In the genomic region with DNA sequence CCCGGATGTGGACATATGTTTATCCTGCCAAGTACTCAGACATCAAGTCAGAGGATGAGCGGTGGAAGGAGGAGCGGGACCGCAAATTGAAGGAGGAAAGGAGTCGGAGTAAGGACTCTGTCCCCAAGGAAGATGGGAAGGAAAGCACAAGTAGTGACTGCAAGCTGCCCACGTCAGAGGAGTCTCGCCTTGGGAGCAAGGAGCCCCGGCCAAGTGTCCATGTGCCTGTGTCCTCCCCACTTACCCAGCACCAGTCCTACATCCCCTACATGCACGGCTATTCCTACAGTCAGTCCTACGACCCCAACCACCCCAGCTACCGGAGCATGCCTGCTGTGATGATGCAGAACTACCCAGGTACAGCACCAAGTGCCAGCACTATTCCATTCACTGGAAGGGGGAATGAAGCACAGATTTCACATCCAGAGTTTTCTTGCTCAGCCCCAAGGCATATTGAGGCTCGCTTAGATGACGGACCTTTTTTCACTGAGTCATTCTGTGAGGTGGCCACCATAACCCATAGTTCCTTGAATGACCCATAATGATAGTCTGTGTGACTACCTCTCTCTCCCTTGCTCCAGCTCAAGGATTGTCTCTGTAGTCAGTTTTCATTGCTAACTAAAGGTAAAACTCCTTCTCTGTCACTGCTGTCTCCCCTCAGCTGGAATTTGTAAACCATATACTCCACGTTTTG, we compare ENCODE assay signal across 27 cellular contexts.
A peak's percentile ranks its signal among the peaks of the same experiment; 100 is the strongest.
DNase-seq lines count a peak whose midpoint lies in the region; ATAC-seq and TF ChIP-seq lines count a peak whose summit lies in the region.
"Had no signal": no experiment of that assay in that cellular context is flagged by ENCODE, and none has a peak within 500 bp of the region (broad histone marks: within the 10 kb centered on the region; RNA-seq: fewer than 3 reads in every experiment).

No MANE protein-coding gene starts in this region.

- no peak for DNase-seq in activated naive CD4-positive, alpha-beta T cell (lab: John Stamatoyannopoulos, UW)
- DNase-seq in HFFc6 (peak; percentile 68), epithelial cell of prostate (ENCODE audit: low read depth, low spot score) (no peak), NAMALWA (ENCODE audit: low spot score) (no peak)
- no peak for DNase-seq in stimulated activated naive CD8-positive, alpha-beta T cell treated with anti-CD3 and anti-CD28 coated beads, Interleukin-15, amount 100 ng/mL, for 72 hours
- DNase-seq in stimulated activated CD8-positive, alpha-beta memory T cell treated with anti-CD3 and anti-CD28 coated beads, Interleukin-4, amount 100 ng/mL, for 48 hours: no peak
- DNase-seq: activated CD4-positive, alpha-beta T cell treated with anti-CD3 and anti-CD28 coated beads, Interleukin-2, amount 50 U/mL, for 4 hours; activated T-cell treated with anti-CD3 and anti-CD28 coated beads, Interleukin-2, amount 50 U/mL, for 4 hours; DMS 273 treated with DMSO at 0.1 percent for 48 hours; effector CD8-positive, alpha-beta T cell; H9; IMR-90; kidney glomerular epithelial cell; mesenchymal stem cell; NCI-H146; NCI-H524; Peyer's patch; retina; stimulated activated CD4-positive, alpha-beta T cell treated with anti-CD3 and anti-CD28 coated beads, Interleukin-4, amount 100 ng/mL, for 1 hour; WERI-Rb-1 had no signal

- no peaks in the 10 kb centered on the region for H3K27me3 Mint-ChIP-seq in activated naive CD4-positive, alpha-beta T cell treated with anti-CD3 and anti-CD28 coated beads, Interleukin-2, amount 50 U/mL, for 24 hours
- peaks cover 2% of the 10 kb centered on the region; the same call in 1 of the 2 replicates for H3K27me3 Mint-ChIP-seq in HFFc6 (ENCODE audit: insufficient read depth)
- H3K27me3 Mint-ChIP-seq in stimulated activated naive CD8-positive, alpha-beta T cell treated with anti-CD3 and anti-CD28 coated beads, Interleukin-15, amount 100 ng/mL, for 72 hours: no peaks in the 10 kb centered on the region
- H3K27me3 Mint-ChIP-seq: brain, type B pancreatic cell had no signal

- no peak for ATAC-seq in stimulated activated naive CD8-positive, alpha-beta T cell treated with anti-CD3 and anti-CD28 coated beads, Interleukin-15, amount 100 ng/mL, for 72 hours
- ATAC-seq: activated T-cell treated with anti-CD3 and anti-CD28 coated beads, Interleukin-2, amount 50 U/mL, for 4 hours had no signal

- H3K36me3 Mint-ChIP-seq in activated naive CD4-positive, alpha-beta T cell treated with anti-CD3 and anti-CD28 coated beads, Interleukin-2, amount 50 U/mL, for 24 hours: peaks cover 3% of the 10 kb centered on the region
- H3K36me3 Mint-ChIP-seq in HFFc6 (ENCODE audit: low read depth): peaks cover 20% of the 10 kb centered on the region

- TF ChIP-seq CTCF in HFFc6 (IDR thresholded peaks at IDR 0.05): no peak

- H3K9me3 Mint-ChIP-seq in activated naive CD4-positive, alpha-beta T cell treated with anti-CD3 and anti-CD28 coated beads, Interleukin-2, amount 50 U/mL, for 24 hours: no peaks in the 10 kb centered on the region
- no peaks in the 10 kb centered on the region for H3K9me3 Mint-ChIP-seq in HFFc6
- no peaks in the 10 kb centered on the region for H3K9me3 Mint-ChIP-seq in stimulated activated naive CD8-positive, alpha-beta T cell treated with anti-CD3 and anti-CD28 coated beads, Interleukin-15, amount 100 ng/mL, for 72 hours
- H3K9me3 Mint-ChIP-seq: activated T-cell treated with anti-CD3 and anti-CD28 coated beads, Interleukin-2, amount 50 U/mL, for 4 hours; brain; H9; type B pancreatic cell had no signal

- H3K27ac ChIP-seq in epithelial cell of prostate: peak overlapping the region; percentile 20
- H3K27ac ChIP-seq: C4-2B, HL-60, Peyer's patch, SJSA1, spleen, WERI-Rb-1 had no signal

- no peaks in the 10 kb centered on the region for H3K4me1 Mint-ChIP-seq in activated naive CD4-positive, alpha-beta T cell treated with anti-CD3 and anti-CD28 coated beads, Interleukin-2, amount 50 U/mL, for 24 hours
- peaks cover 18% of the 10 kb centered on the region for H3K4me1 Mint-ChIP-seq in HFFc6 (ENCODE audit: low read depth)
- no peaks in the 10 kb centered on the region for H3K4me1 Mint-ChIP-seq in stimulated activated naive CD8-positive, alpha-beta T cell treated with anti-CD3 and anti-CD28 coated beads, Interleukin-15, amount 100 ng/mL, for 72 hours
- H3K4me1 Mint-ChIP-seq: brain had no signal

- peak overlapping the region; percentile 74 for H3K27ac Mint-ChIP-seq in activated naive CD4-positive, alpha-beta T cell treated with anti-CD3 and anti-CD28 coated beads, Interleukin-2, amount 50 U/mL, for 24 hours
- H3K27ac Mint-ChIP-seq in HFFc6: peak overlapping the region; percentile 74
- peak overlapping the region; percentile 67 to 81 for H3K27ac Mint-ChIP-seq in stimulated activated naive CD8-positive, alpha-beta T cell treated with anti-CD3 and anti-CD28 coated beads, Interleukin-15, amount 100 ng/mL, for 72 hours
- H3K27ac Mint-ChIP-seq: type B pancreatic cell had no signal

- no peak overlapping the region for H3K4me3 Mint-ChIP-seq in activated naive CD4-positive, alpha-beta T cell treated with anti-CD3 and anti-CD28 coated beads, Interleukin-2, amount 50 U/mL, for 24 hours
- H3K4me3 Mint-ChIP-seq in HFFc6: no peak overlapping the region
- H3K4me3 Mint-ChIP-seq in stimulated activated naive CD8-positive, alpha-beta T cell treated with anti-CD3 and anti-CD28 coated beads, Interleukin-15, amount 100 ng/mL, for 72 hours: no peak overlapping the region
- H3K4me3 Mint-ChIP-seq: activated T-cell treated with anti-CD3 and anti-CD28 coated beads, Interleukin-2, amount 50 U/mL, for 4 hours; brain; H9; type B pancreatic cell had no signal
